17 cellular contexts compared by ENCODE assay signal in genomic region chr14:66425402-66425801, GRCh38.
DNase-seq lines count a peak whose midpoint lies in the region; ATAC-seq and TF ChIP-seq lines count a peak whose summit lies in the region.
"Had no signal": no experiment of that assay in that cellular context is flagged by ENCODE, and none has a peak within 500 bp of the region (broad histone marks: within the 10 kb centered on the region; RNA-seq: fewer than 3 reads in every experiment).

No MANE protein-coding gene starts in this region.

- H3K4me1 ChIP-seq in RWPE2 (ENCODE audit: insufficient read depth, poor library complexity, severe bottlenecking) (no peaks in the 10 kb centered on the region), right atrium auricular region (peaks cover 0 to 14% of the 10 kb centered on the region in 2 donors)

- peak; percentile 51; the same call in 1 of the 3 replicates for ATAC-seq in RWPE2 (ENCODE audit: low read depth)
- peak; percentile 98 for ATAC-seq in esophagus mucosa
- ATAC-seq: GM12878, PC-3 had no signal

- H3K27ac ChIP-seq in RWPE2 (ENCODE audit: poor library complexity, severe bottlenecking) (no peak overlapping the region), right atrium auricular region (peak overlapping the region; percentile 24 to 81)
- H3K27ac ChIP-seq: GM23248, HL-60 had no signal

- H3K36me3 ChIP-seq in RWPE2 (ENCODE audit: low read depth) (no peaks in the 10 kb centered on the region), right atrium auricular region (no peaks in the 10 kb centered on the region)

- no peaks in the 10 kb centered on the region for H3K27me3 ChIP-seq in RWPE2 (ENCODE audit: insufficient read depth, poor library complexity, severe bottlenecking)
- no peaks in the 10 kb centered on the region for H3K27me3 ChIP-seq in right atrium auricular region

- DNase-seq in RWPE2 (ENCODE audit: low spot score) (no peak), right atrium auricular region (ENCODE audit: low spot score) (no peak), renal cortical epithelial cell (ENCODE audit: low read depth) (peak; percentile 44), NCI-H774 (lab: John Stamatoyannopoulos, UW) (no peak)
- no peak for DNase-seq in stimulated activated CD4-positive, alpha-beta T cell treated with anti-CD3 and anti-CD28 coated beads, Interleukin-1b, Interleukin-23, amount 100 ng/mL, for 48 hours
- DNase-seq in activated naive CD4-positive, alpha-beta T cell (lab: John Stamatoyannopoulos, UW) = no peak
- DNase-seq: CD4-positive, CD25-positive, alpha-beta regulatory T cell; GM23248; KBM-7; NCI-H1092; NCI-H1694; NCI-H446; PC-3; SHP77 treated with DMSO at 0.1 percent for 48 hours had no signal

- H3K4me3 ChIP-seq in RWPE2 (ENCODE audit: severe bottlenecking) = no peak overlapping the region
- no peak overlapping the region for H3K4me3 ChIP-seq in right atrium auricular region
- H3K4me3 ChIP-seq: GM12878, GM23248 had no signal

- H3K9me3 ChIP-seq in RWPE2 (ENCODE audit: severe bottlenecking) = no peaks in the 10 kb centered on the region
- no peaks in the 10 kb centered on the region for H3K9me3 ChIP-seq in right atrium auricular region

- no peak for TF ChIP-seq CTCF in RWPE2 (IDR thresholded peaks at IDR 0.05; ENCODE audit: poor library complexity, severe bottlenecking)
- TF ChIP-seq CTCF in right atrium auricular region (IDR thresholded peaks at IDR 0.05) = no peak
